In the genomic region with DNA sequence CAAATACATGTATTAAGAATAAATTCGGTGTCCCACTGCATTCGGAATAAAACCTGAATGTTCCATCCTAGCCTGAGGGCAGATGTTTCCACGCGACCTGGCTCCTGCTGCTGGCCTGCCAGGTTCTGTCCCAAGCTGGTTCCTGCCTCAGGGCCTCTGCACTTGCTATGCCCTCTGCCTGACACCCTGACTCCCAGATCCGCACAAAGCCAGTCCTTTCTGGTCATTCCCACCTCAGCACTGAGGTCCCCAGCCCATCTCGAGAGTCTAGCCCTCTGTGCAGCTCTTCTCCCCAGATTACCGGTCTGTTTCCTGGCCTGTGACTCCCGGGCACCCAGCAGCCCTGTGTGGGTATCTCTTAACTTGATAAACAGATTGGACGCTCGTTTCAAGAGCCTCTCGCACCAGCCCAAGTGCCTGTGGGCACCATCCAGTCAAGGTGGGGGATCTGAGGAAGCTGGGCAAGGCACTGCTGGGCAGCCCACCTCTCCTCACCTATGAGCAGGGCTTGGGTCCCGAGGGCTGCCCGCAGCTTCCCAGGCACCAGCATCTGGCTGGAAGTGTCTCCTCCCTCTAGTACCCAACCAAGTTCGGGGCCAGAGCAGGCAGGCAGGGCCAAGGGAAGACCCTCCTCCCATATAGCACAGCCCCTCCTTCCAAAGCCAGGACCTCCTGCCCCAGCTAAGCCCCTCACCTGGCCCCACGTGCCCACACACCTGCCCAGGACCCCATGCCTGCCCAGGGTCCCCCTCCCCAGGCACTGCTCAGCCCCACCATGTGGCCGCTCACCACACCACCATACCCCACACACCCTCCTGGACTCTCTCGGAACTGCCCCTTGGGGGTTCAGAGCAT, we compare ENCODE assay signal across 20 cellular contexts.
DNase-seq lines count a peak whose midpoint lies in the region; ATAC-seq and TF ChIP-seq lines count a peak whose summit lies in the region.
"Had no signal": no experiment of that assay in that cellular context is flagged by ENCODE, and none has a peak within 500 bp of the region (broad histone marks: within the 10 kb centered on the region; RNA-seq: fewer than 3 reads in every experiment).

No MANE protein-coding gene starts in this region.

- no peak overlapping the region for H3K4me3 Mint-ChIP-seq in activated T-cell treated with anti-CD3 and anti-CD28 coated beads, Interleukin-2, amount 50 U/mL, for 24 hours
- H3K4me3 Mint-ChIP-seq in activated T-cell treated with anti-CD3 and anti-CD28 coated beads, Interleukin-2, amount 50 U/mL, for 72 hours = no peak overlapping the region
- no peak overlapping the region for H3K4me3 Mint-ChIP-seq in T-helper 17 cell

- intact Hi-C loops in esophagus muscularis mucosa (cut with DNase I) = no loop called here
- intact Hi-C loops in gastrocnemius medialis (cut with DNase I; ENCODE audit: low total_unique reads) = no loop called here

- H3K4me3 ChIP-seq in SK-N-MC (no peak overlapping the region), esophagus muscularis mucosa (no peak overlapping the region), gastrocnemius medialis (no peak overlapping the region)
- H3K4me3 ChIP-seq: lower lobe of right lung, tibial nerve had no signal

- H3K9me3 ChIP-seq in SK-N-MC (ENCODE audit: low read depth, low read length) = no peaks in the 10 kb centered on the region
- no peaks in the 10 kb centered on the region for H3K9me3 ChIP-seq in esophagus muscularis mucosa
- no peaks in the 10 kb centered on the region for H3K9me3 ChIP-seq in gastrocnemius medialis
- H3K9me3 ChIP-seq in T-helper 17 cell (ENCODE audit: control insufficient read depth, low read length, poor library complexity, severe bottlenecking) = no peaks in the 10 kb centered on the region
- H3K9me3 ChIP-seq: lower lobe of right lung, tibial nerve had no signal

- TF ChIP-seq POLR2A in esophagus muscularis mucosa (IDR thresholded peaks at IDR 0.05; ENCODE audit: low read depth) (no peak), gastrocnemius medialis (IDR thresholded peaks at IDR 0.05) (no peak)

- H3K27ac ChIP-seq in SK-N-MC = peak overlapping the region; percentile 44; the same call in 1 of the 2 replicates
- H3K27ac ChIP-seq in esophagus muscularis mucosa (replicated peaks in 1 of 4) = peak overlapping the region; percentile 28 to 71 (median 48)
- H3K27ac ChIP-seq in gastrocnemius medialis = peak overlapping the region; percentile 16 to 81 (median 52)
- H3K27ac ChIP-seq: lower lobe of right lung had no signal

- peaks cover 45% of the 10 kb centered on the region for H3K36me3 Mint-ChIP-seq in activated T-cell treated with anti-CD3 and anti-CD28 coated beads, Interleukin-2, amount 50 U/mL, for 24 hours (ENCODE audit: low read depth)
- peaks cover 2 to 6% of the 10 kb centered on the region in 2 donors for H3K36me3 Mint-ChIP-seq in activated T-cell treated with anti-CD3 and anti-CD28 coated beads, Interleukin-2, amount 50 U/mL, for 72 hours (ENCODE audit: insufficient read depth in 2 of 2)
- peaks cover 8% of the 10 kb centered on the region for H3K36me3 Mint-ChIP-seq in T-helper 17 cell (ENCODE audit: low read depth)

- TF ChIP-seq CTCF in esophagus muscularis mucosa (IDR thresholded peaks at IDR 0.05) (no peak), gastrocnemius medialis (IDR thresholded peaks at IDR 0.05 in 4 of 5, conservative IDR thresholded peaks at IDR 0.05 in 1 of 5) (no peak)

- H3K27me3 ChIP-seq in esophagus muscularis mucosa = no peaks in the 10 kb centered on the region
- no peaks in the 10 kb centered on the region for H3K27me3 ChIP-seq in gastrocnemius medialis
- H3K27me3 ChIP-seq: tibial nerve had no signal

- H3K9me3 Mint-ChIP-seq in activated T-cell treated with anti-CD3 and anti-CD28 coated beads, Interleukin-2, amount 50 U/mL, for 24 hours = no peaks in the 10 kb centered on the region
- peaks cover 0 to 8% of the 10 kb centered on the region in 2 donors for H3K9me3 Mint-ChIP-seq in activated T-cell treated with anti-CD3 and anti-CD28 coated beads, Interleukin-2, amount 50 U/mL, for 72 hours

- in situ Hi-C loops in gastrocnemius medialis (cut with MboI; ENCODE audit: low sequenced_read_pairs in 4 of 4) = no loop called here

- peak overlapping the region; percentile 7 for H3K27ac Mint-ChIP-seq in activated T-cell treated with anti-CD3 and anti-CD28 coated beads, Interleukin-2, amount 50 U/mL, for 24 hours
- H3K27ac Mint-ChIP-seq in activated T-cell treated with anti-CD3 and anti-CD28 coated beads, Interleukin-2, amount 50 U/mL, for 72 hours = no peak overlapping the region
- H3K27ac Mint-ChIP-seq in T-helper 17 cell = no peak overlapping the region

- H3K9ac ChIP-seq in SK-N-MC (ENCODE audit: insufficient read length) = no peak overlapping the region

- H3K36me3 ChIP-seq in SK-N-MC (ENCODE audit: insufficient read depth, low read length) (peaks cover 9% of the 10 kb centered on the region; the same call in 1 of the 2 replicates), esophagus muscularis mucosa (peaks cover 14 to 56% (median 27%) of the 10 kb centered on the region in 4 donors), gastrocnemius medialis (peaks cover 0 to 7% of the 10 kb centered on the region in 2 donors)

- no peak for TF ChIP-seq EP300 in esophagus muscularis mucosa (IDR thresholded peaks at IDR 0.05)

- WGBS in esophagus muscularis mucosa = 75% methylated on average over 16 of the region's 17 CpGs

- DNase-seq in activated T-cell treated with anti-CD3 and anti-CD28 coated beads, Interleukin-2, amount 50 U/mL, for 24 hours = no peak
- DNase-seq in activated T-cell treated with anti-CD3 and anti-CD28 coated beads, Interleukin-2, amount 50 U/mL, for 72 hours = no peak
- DNase-seq in SK-N-MC (ENCODE audit: low read depth, low spot score) (no peak), esophagus muscularis mucosa (ENCODE audit: extremely low spot score) (no peak), gastrocnemius medialis (no peak), T-helper 17 cell (no peak)
- DNase-seq: activated CD8-positive, alpha-beta memory T cell treated with anti-CD3 and anti-CD28 coated beads, Interleukin-2, amount 50 U/mL, for 4 hours; activated naive CD4-positive, alpha-beta T cell treated with anti-CD3 and anti-CD28 coated beads, Interleukin-2, amount 50 U/mL, for 16 hours; caudate nucleus; foreskin fibroblast; IMR-90; lower lobe of right lung; NCI-H82; stimulated activated CD4-positive, alpha-beta T cell treated with anti-CD3 and anti-CD28 coated beads, Interleukin-2, amount 100 ng/mL, for 48 hours; stimulated activated CD8-positive, alpha-beta memory T cell treated with anti-CD3 and anti-CD28 coated beads, Interleukin-4, amount 100 ng/mL, for 48 hours; T-helper 1 cell had no signal

- ATAC-seq in activated T-cell treated with anti-CD3 and anti-CD28 coated beads, Interleukin-2, amount 50 U/mL, for 72 hours (replicated peaks in 1 of 2) = no peak
- ATAC-seq in gastrocnemius medialis (no peak), T-helper 17 cell (no peak), HG02870 (IDR thresholded peaks at IDR 0.05; ENCODE audit: unreplicated experiment) (no peak), GM21786 (IDR thresholded peaks at IDR 0.05; ENCODE audit: unreplicated experiment) (no peak)
- ATAC-seq: lower lobe of right lung, sciatic nerve had no signal

- H3K4me1 Mint-ChIP-seq in activated T-cell treated with anti-CD3 and anti-CD28 coated beads, Interleukin-2, amount 50 U/mL, for 24 hours (ENCODE audit: low read depth) = no peaks in the 10 kb centered on the region
- no peaks in the 10 kb centered on the region for H3K4me1 Mint-ChIP-seq in activated T-cell treated with anti-CD3 and anti-CD28 coated beads, Interleukin-2, amount 50 U/mL, for 72 hours (ENCODE audit: low read depth)
- H3K4me1 Mint-ChIP-seq in T-helper 17 cell = peaks cover 29% of the 10 kb centered on the region

- no peaks in the 10 kb centered on the region for H3K27me3 Mint-ChIP-seq in activated T-cell treated with anti-CD3 and anti-CD28 coated beads, Interleukin-2, amount 50 U/mL, for 24 hours
- no peaks in the 10 kb centered on the region for H3K27me3 Mint-ChIP-seq in activated T-cell treated with anti-CD3 and anti-CD28 coated beads, Interleukin-2, amount 50 U/mL, for 72 hours (ENCODE audit: low read depth)
- H3K27me3 Mint-ChIP-seq in T-helper 17 cell = no peaks in the 10 kb centered on the region

- peaks cover 20 to 60% (median 46%) of the 10 kb centered on the region in 4 donors for H3K4me1 ChIP-seq in esophagus muscularis mucosa
- peaks cover 14 to 28% of the 10 kb centered on the region in 2 donors for H3K4me1 ChIP-seq in gastrocnemius medialis
